8 cellular contexts compared by ENCODE assay signal in genomic region chr2:109613922-109614714, GRCh38. TPM values are rescaled to one million over a fixed set of nuclear protein-coding genes. Genes with fewer than 3 reads are reported as not detected.
DNase-seq lines count a peak whose midpoint lies in the region; ATAC-seq and TF ChIP-seq lines count a peak whose summit lies in the region.

Gene SEPTIN10, minus strand, starts transcription at chr2:109613966. Its CDS starts 139 bp downstream, at chr2:109613827.
A gene with protein sequence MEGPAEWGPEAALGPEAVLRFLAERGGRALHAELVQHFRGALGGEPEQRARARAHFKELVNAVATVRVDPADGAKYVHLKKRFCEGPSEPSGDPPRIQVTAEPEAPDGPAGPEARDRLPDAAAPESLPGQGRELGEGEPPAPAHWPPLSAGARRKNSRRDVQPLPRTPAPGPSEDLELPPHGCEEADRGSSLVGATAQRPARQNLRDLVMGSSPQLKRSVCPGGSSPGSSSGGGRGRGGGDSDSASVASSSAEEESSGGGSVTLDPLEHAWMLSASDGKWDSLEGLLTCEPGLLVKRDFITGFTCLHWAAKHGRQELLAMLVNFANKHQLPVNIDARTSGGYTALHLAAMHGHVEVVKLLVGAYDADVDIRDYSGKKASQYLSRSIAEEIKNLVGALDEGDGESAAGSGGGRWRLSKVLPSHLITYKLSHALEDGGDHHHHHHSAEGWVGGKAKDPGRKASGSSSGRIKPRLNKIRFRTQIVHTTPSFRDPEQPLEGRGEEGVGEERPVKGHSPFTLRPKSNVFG (plus strand): TSS chr2:109614364. CDS start chr2:109614490, 126 bp downstream.

- H3K27ac ChIP-seq in esophagus squamous epithelium (peak within 1 kb of the TSS; percentile 97 to 100 (median 100)), muscle layer of colon (ENCODE audit: low read depth, low read length) (peak within 1 kb of the TSS; percentile 75)

- TF ChIP-seq POLR2A in esophagus squamous epithelium (IDR thresholded peaks at IDR 0.05) = peak in 3 of 4 donors; percentile 37 to 97 (median 96)

- intact Hi-C loops in esophagus squamous epithelium (cut with DNase I) = loop anchor here (10.0 kb wide), 1 partner anchor 91 kb away; no protein-coding TSS in a partner anchor

- H3K4me3 ChIP-seq in esophagus squamous epithelium (peak within 1 kb of the TSS; percentile 67 to 90 (median 82)), muscle layer of colon (ENCODE audit: low read depth in 1 of 2, low read length in 2 of 2) (peak within 1 kb of the TSS; percentile 71 to 97)

- no peaks in the 10 kb centered on the region for H3K9me3 Mint-ChIP-seq in activated T-cell treated with anti-CD3 and anti-CD28 coated beads, Interleukin-2, amount 50 U/mL, for 72 hours

- 1% methylated on average over 14 of the region's 104 CpGs; no CpG with 5 or more reads in 1 of the 2 donors for WGBS in esophagus squamous epithelium, 2 donors

- peak within 1 kb of the TSS; percentile 98 for H3K9ac ChIP-seq in muscle layer of colon (ENCODE audit: low read length)

- peaks cover 17% of the 10 kb centered on the region for H3K4me1 Mint-ChIP-seq in activated T-cell treated with anti-CD3 and anti-CD28 coated beads, Interleukin-2, amount 50 U/mL, for 72 hours (ENCODE audit: low read depth)

- peak in 1 of 6 experiments; percentile 5 for TF ChIP-seq CTCF in esophagus squamous epithelium (IDR thresholded peaks at IDR 0.05)

- H3K4me1 ChIP-seq in esophagus squamous epithelium = peaks cover 4 to 81% (median 15%) of the 10 kb centered on the region in 3 donors
- peaks cover 40% of the 10 kb centered on the region for H3K4me1 ChIP-seq in muscle layer of colon (ENCODE audit: insufficient read depth, low read length)

- peaks cover 79% of the 10 kb centered on the region for H3K27me3 Mint-ChIP-seq in activated T-cell treated with anti-CD3 and anti-CD28 coated beads, Interleukin-2, amount 50 U/mL, for 72 hours (ENCODE audit: low read depth)

- DNase-seq in AG08396 (ENCODE audit: low spot score) = peak; percentile 99
- peak; percentile 79 for DNase-seq in GM19238 (ENCODE audit: insufficient read length, low spot score)
- DNase-seq in OCI-M1 (lab: John Stamatoyannopoulos, UW) = peak; percentile 53
- peak; percentile 87 to 88 for DNase-seq in activated T-cell treated with anti-CD3 and anti-CD28 coated beads, Interleukin-2, amount 50 U/mL, for 72 hours
- peak; percentile 49 for DNase-seq in esophagus squamous epithelium (lab: John Stamatoyannopoulos, UW)
- DNase-seq in stimulated activated CD8-positive, alpha-beta memory T cell treated with anti-CD3 and anti-CD28 coated beads, Interleukin-4, amount 100 ng/mL, for 4 hours (ENCODE audit: low read depth in 2 of 2, low spot score in 1 of 2) = peak; percentile 37 to 43

- H3K27ac Mint-ChIP-seq in activated T-cell treated with anti-CD3 and anti-CD28 coated beads, Interleukin-2, amount 50 U/mL, for 72 hours = peak within 1 kb of the TSS; percentile 84

- H3K27me3 ChIP-seq in esophagus squamous epithelium (peaks cover 0 to 23% (median 0%) of the 10 kb centered on the region in 4 donors), muscle layer of colon (ENCODE audit: control insufficient read depth in 1 of 2, insufficient read depth in 2 of 2, low read length in 2 of 2) (no peaks in the 10 kb centered on the region)

- peak within 1 kb of the TSS; percentile 93 for H3K4me3 Mint-ChIP-seq in activated T-cell treated with anti-CD3 and anti-CD28 coated beads, Interleukin-2, amount 50 U/mL, for 72 hours

- H3K9me3 ChIP-seq in esophagus squamous epithelium (no peaks in the 10 kb centered on the region), muscle layer of colon (ENCODE audit: low read length) (no peaks in the 10 kb centered on the region)

- H3K36me3 ChIP-seq in esophagus squamous epithelium = peaks cover 0 to 6% (median 0%) of the 10 kb centered on the region in 3 donors
- H3K36me3 ChIP-seq in muscle layer of colon (ENCODE audit: insufficient read depth, low read length) = no peaks in the 10 kb centered on the region

- H3K36me3 Mint-ChIP-seq in activated T-cell treated with anti-CD3 and anti-CD28 coated beads, Interleukin-2, amount 50 U/mL, for 72 hours (ENCODE audit: insufficient read depth in 2 of 2) = peaks cover 0 to 5% of the 10 kb centered on the region in 2 donors

- ATAC-seq in HG03520 (IDR thresholded peaks at IDR 0.05; ENCODE audit: unreplicated experiment) = peak; percentile 76
- ATAC-seq in activated T-cell treated with anti-CD3 and anti-CD28 coated beads, Interleukin-2, amount 50 U/mL, for 72 hours (replicated peaks in 1 of 2) = peak; percentile 88 to 89

RNA-seq across cellular contexts. Expression of gene SEPTIN10, which starts in this region (rescaled TPM):
- total RNA-seq in activated T-cell treated with anti-CD3 and anti-CD28 coated beads, Interleukin-2, amount 50 U/mL, for 72 hours = 1 to 10 TPM; 1.5 to 7.2 TPM
- total RNA-seq in esophagus squamous epithelium = 100 to 1,000 TPM in 1 of 4 donors, 10 to 100 TPM in 3; 83.6 to 132 (median 86.4) TPM

RNA-seq across cellular contexts. Expression of the second gene that starts in this region (rescaled TPM):
- 1 to 10 TPM in 1 of 2 donors, under 1 TPM in 1; 0.99 to 1.7 TPM for total RNA-seq in activated T-cell treated with anti-CD3 and anti-CD28 coated beads, Interleukin-2, amount 50 U/mL, for 72 hours
- 10 to 100 TPM; 47.9 to 87.9 (median 69.7) TPM for total RNA-seq in esophagus squamous epithelium

Comparison
In these comparisons a context has a peak if more than half of its experiments do, and no peak if none do; other contexts are left out.
1. Peak in every context shown above with its lines: DNase-seq, ATAC-seq, H3K4me3 ChIP-seq and H3K27ac ChIP-seq.
2. RNA of gene SEPTIN10 (total RNA-seq): 83.6 to 132 TPM in esophagus squamous epithelium; 1.5 to 7.2 TPM in activated T-cell treated with anti-CD3 and anti-CD28 coated beads, Interleukin-2, amount 50 U/mL, for 72 hours; every median in the first group is over 10 times any median in the second.
3. RNA of the second gene that starts in this region (total RNA-seq): 47.9 to 87.9 TPM in esophagus squamous epithelium; 0.99 to 1.7 TPM in activated T-cell treated with anti-CD3 and anti-CD28 coated beads, Interleukin-2, amount 50 U/mL, for 72 hours; every median in the first group is over 10 times any median in the second.
4. DNase-seq: peak in every context shown above with its lines; median percentile 99 in AG08396; 88 in activated T-cell treated with anti-CD3 and anti-CD28 coated beads, Interleukin-2, amount 50 U/mL, for 72 hours; 79 in GM19238; 53 in OCI-M1; 49 in esophagus squamous epithelium; 40 in stimulated activated CD8-positive, alpha-beta memory T cell treated with anti-CD3 and anti-CD28 coated beads, Interleukin-4, amount 100 ng/mL, for 4 hours.